ENCODE assay signal across 2 cellular contexts in genomic region chr6:167791780-167792478, GRCh38.
A peak's percentile ranks its signal among the peaks of the same experiment; 100 is the strongest.
TF ChIP-seq lines count a peak whose summit lies in the region.

No MANE protein-coding gene starts in this region.

TF ChIP-seq in HEK293, 187 proteins besides CTCF, POLR2A, EP300 and RAD21:
- TF ChIP-seq ZNF211 (tag by site-specific recombination; IDR thresholded peaks at IDR 0.05; ENCODE audit: low read depth), result no peak
- no peak for TF ChIP-seq PRDM2 (tag by site-specific recombination; IDR thresholded peaks at IDR 0.05; ENCODE audit: borderline replicate concordance)
- TF ChIP-seq ZIC2 (tag by site-specific recombination; IDR thresholded peaks at IDR 0.05), result no peak
- TF ChIP-seq ZNF311 (tag by site-specific recombination; IDR thresholded peaks at IDR 0.05; ENCODE audit: borderline replicate concordance), result no peak
- TF ChIP-seq ZNF555 (tag by site-specific recombination; conservative IDR thresholded peaks at IDR 0.05), result no peak
- no peak for TF ChIP-seq ZNF707 (tag by site-specific recombination; IDR thresholded peaks at IDR 0.05)
- no peak for TF ChIP-seq ZNF558 (tag by site-specific recombination; IDR thresholded peaks at IDR 0.05)
- TF ChIP-seq ZNF335 (tag by site-specific recombination; conservative IDR thresholded peaks at IDR 0.05), result 0 out of 2 replicates have a peak, but pooled peaks have one; percentile 10

TF ChIP-seq in GM12878, 131 proteins besides CTCF, POLR2A, EP300 and RAD21:
- no peak for TF ChIP-seq BCL3 (IDR thresholded peaks at IDR 0.05; ENCODE audit: borderline replicate concordance, insufficient read depth, low read depth, low read length, poor library complexity, severe bottlenecking)
- TF ChIP-seq SPI1 (IDR thresholded peaks at IDR 0.05; ENCODE audit: borderline replicate concordance, insufficient read depth, low read depth, low read length), result peak; percentile 6; the same call in 1 of the 2 replicates
